9 cellular contexts compared by ENCODE assay signal in the genomic region with DNA sequence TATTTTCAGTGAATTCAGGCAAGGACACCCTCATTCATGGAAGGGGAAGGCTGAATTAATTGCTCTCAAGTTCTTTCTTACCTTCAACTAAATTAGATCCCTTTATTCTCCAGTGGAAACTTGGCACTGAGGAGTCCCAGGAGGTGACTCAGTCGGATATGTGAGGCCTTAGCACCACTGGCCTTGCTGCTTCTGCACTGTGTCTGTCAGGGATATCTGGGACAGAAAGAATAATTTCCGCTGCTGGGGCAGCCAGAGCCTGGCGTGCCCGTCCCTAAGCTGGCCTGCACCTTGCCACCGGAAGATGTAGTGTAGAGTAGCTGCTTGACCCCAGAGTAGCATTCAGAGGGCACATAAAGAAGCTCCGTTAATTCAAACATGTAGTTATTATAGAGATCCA. TPM values are rescaled to one million over a fixed set of nuclear protein-coding genes. Genes with fewer than 3 reads are reported as not detected.
A peak's percentile ranks its signal among the peaks of the same experiment; 100 is the strongest.
DNase-seq lines count a peak whose midpoint lies in the region; ATAC-seq and TF ChIP-seq lines count a peak whose summit lies in the region.
"Had no signal": no experiment of that assay in that cellular context is flagged by ENCODE, and none has a peak within 500 bp of the region (broad histone marks: within the 10 kb centered on the region; RNA-seq: fewer than 3 reads in every experiment).

No MANE protein-coding gene starts in this region.

- TF ChIP-seq CTCF in Panc1 (IDR thresholded peaks at IDR 0.05) (no peak), natural killer cell (IDR thresholded peaks at IDR 0.05) (no peak), WERI-Rb-1 (IDR thresholded peaks at IDR 0.05; ENCODE audit: low read depth, low read length) (no peak), BE2C (IDR thresholded peaks at IDR 0.05; ENCODE audit: low read depth, low read length) (no peak)

- H3K27ac Mint-ChIP-seq in natural killer cell: peak overlapping the region; percentile 81 to 84

- no peak overlapping the region for H3K4me3 Mint-ChIP-seq in natural killer cell

- H3K4me3 ChIP-seq in Panc1 (ENCODE audit: low read depth in 2 of 2, low read length in 2 of 2) (no peak overlapping the region), WERI-Rb-1 (ENCODE audit: low read depth, low read length) (no peak overlapping the region), BE2C (ENCODE audit: low read depth, low read length) (no peak overlapping the region)

- H3K36me3 ChIP-seq in Panc1 (ENCODE audit: control insufficient read depth, insufficient read depth, low read length): no peaks in the 10 kb centered on the region
- no peaks in the 10 kb centered on the region for H3K36me3 ChIP-seq in WERI-Rb-1
- no peaks in the 10 kb centered on the region for H3K36me3 ChIP-seq in BE2C

- H3K4me1 ChIP-seq in Panc1 (ENCODE audit: control insufficient read depth, insufficient read depth, low read length) (peaks cover 34% of the 10 kb centered on the region), BE2C (no peaks in the 10 kb centered on the region)

- POLR2A ChIA-PET in Panc1 (lab: Charles Lee): interaction anchor here (0.6 to 0.9 kb wide), 2 partner anchors 8 to 136 kb away, joined by 3 read pairs; no protein-coding TSS in a partner anchor

- no peaks in the 10 kb centered on the region for H3K36me3 Mint-ChIP-seq in natural killer cell

- no TSS peak for BruUV-seq in Panc1 (replicated peaks; lab: Mats Ljungman, UMichigan)

- H3K9me3 ChIP-seq in Panc1 (ENCODE audit: control insufficient read depth, insufficient read depth, low read depth, low read length) (no peaks in the 10 kb centered on the region), WERI-Rb-1 (ENCODE audit: severe bottlenecking) (no peaks in the 10 kb centered on the region), BE2C (no peaks in the 10 kb centered on the region)

- in situ Hi-C loops in Panc1 (cut with HindIII; ENCODE audit: low pct_unique_long_range_greater_than_20kb, low sequenced_read_pairs): no loop called here

- intact Hi-C loops in Panc1 (cut with micrococcal nuclease; ENCODE audit: unreplicated experiment): loop anchor here (10.0 kb wide), 1 partner anchor 373 kb away; no protein-coding TSS in a partner anchor
- intact Hi-C loops in natural killer cell (cut with micrococcal nuclease): no loop called here

- ATAC-seq in Panc1 (peak; percentile 68), esophagus mucosa (peak; percentile 56), natural killer cell (no peak)

- peak; percentile 56 for DNase-seq in AG20443 (ENCODE audit: low spot score)
- DNase-seq in Panc1 (ENCODE audit: low read depth, low spot score): no peak
- DNase-seq in natural killer cell: no peak
- DNase-seq in WERI-Rb-1: no peak
- DNase-seq in activated CD8-positive, alpha-beta memory T cell treated with anti-CD3 and anti-CD28 coated beads, Interleukin-2, amount 50 U/mL, for 4 hours: no peak
- no peak for DNase-seq in BE2C
- no peak for DNase-seq in epidermal melanocyte (ENCODE audit: insufficient read length, low spot score)
- DNase-seq: foreskin melanocyte had no signal

- H3K27me3 Mint-ChIP-seq in natural killer cell (ENCODE audit: low read depth in 2 of 2): no peaks in the 10 kb centered on the region

- H3K4me1 Mint-ChIP-seq in natural killer cell: peaks cover 38 to 48% of the 10 kb centered on the region in 2 donors

- H3K9me3 Mint-ChIP-seq in natural killer cell: no peaks in the 10 kb centered on the region

- peak overlapping the region; percentile 46 for H3K27ac ChIP-seq in Panc1 (ENCODE audit: low read length)
- no peak overlapping the region for H3K27ac ChIP-seq in WERI-Rb-1

- H3K27me3 ChIP-seq in Panc1 (ENCODE audit: control insufficient read depth, insufficient read depth, low read length) (no peaks in the 10 kb centered on the region), WERI-Rb-1 (ENCODE audit: insufficient read depth, low read depth, severe bottlenecking) (no peaks in the 10 kb centered on the region), BE2C (no peaks in the 10 kb centered on the region)

- CTCF ChIA-PET in Panc1 (lab: Charles Lee): interaction anchor here (1.6 kb wide), 1 partner anchor 49 kb away, joined by 5 read pairs; no protein-coding TSS in a partner anchor

RNA-seq across cellular contexts. Expression of gene LIMS1, which starts 53.4 kb away (rescaled TPM):
- total RNA-seq in Panc1 (2021; ENCODE audit: unreplicated experiment) (101 TPM), esophagus mucosa (29.1 TPM), natural killer cell (10 to 100 TPM; 31.6 to 41.4 (median 34.8) TPM)
- 84.4 TPM for polyA plus RNA-seq in Panc1 (2012; ENCODE audit: insufficient read length)
- 52.2 TPM for polyA plus RNA-seq in BE2C (2012; ENCODE audit: insufficient read depth, insufficient read length, low read depth)

Comparison
In these comparisons a context has a peak if more than half of its experiments do, and no peak if none do; other contexts are left out.
1. ATAC-seq: peak in Panc1 (single experiment) and esophagus mucosa (single experiment); none in natural killer cell (0 of 3).